27 cellular contexts compared by ENCODE assay signal in the genomic region with DNA sequence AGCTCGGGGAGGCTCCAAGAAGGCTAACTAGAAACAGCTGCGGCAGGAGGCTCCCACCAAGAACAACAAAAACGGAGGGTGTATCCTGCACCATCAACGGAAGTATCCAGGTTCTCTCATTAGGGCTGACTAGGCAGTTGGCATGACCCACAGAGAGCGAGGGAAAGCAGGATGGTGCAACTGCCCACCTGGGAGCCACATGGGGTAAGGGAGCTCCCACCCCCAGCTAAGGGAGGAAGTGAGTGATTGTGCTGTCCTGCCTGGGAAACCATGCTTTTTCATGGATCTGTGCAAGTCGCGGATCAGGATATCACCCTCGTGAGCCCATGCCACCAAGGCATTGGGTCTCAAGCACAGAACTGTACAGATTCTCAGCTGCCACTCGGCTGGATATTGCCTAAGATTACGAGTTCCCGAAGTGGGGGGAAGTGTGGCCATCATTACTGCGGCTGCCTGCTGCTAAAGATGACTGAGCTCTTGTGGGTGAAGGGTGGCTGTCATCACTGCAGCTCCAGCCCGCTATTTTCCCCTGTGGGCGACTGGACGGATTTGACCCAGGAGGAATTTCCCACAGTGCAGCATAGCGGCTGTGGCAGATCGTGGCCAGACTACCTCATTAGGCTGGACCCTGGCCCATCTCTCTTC.
DNase-seq lines count a peak whose midpoint lies in the region; ATAC-seq and TF ChIP-seq lines count a peak whose summit lies in the region.
"Had no signal": no experiment of that assay in that cellular context is flagged by ENCODE, and none has a peak within 500 bp of the region (broad histone marks: within the 10 kb centered on the region; RNA-seq: fewer than 3 reads in every experiment).

No MANE protein-coding gene starts in this region.

- H3K9me3 ChIP-seq in T-helper 17 cell (ENCODE audit: control insufficient read depth, low read length, poor library complexity, severe bottlenecking) (no peaks in the 10 kb centered on the region), esophagus muscularis mucosa (peaks cover 0 to 4% (median 0%) of the 10 kb centered on the region in 4 donors)
- H3K9me3 ChIP-seq: pancreas had no signal

- no peaks in the 10 kb centered on the region for H3K4me1 ChIP-seq in esophagus muscularis mucosa
- H3K4me1 ChIP-seq: pancreas had no signal

- H3K4me3 Mint-ChIP-seq in progenitor cell of endocrine pancreas (ENCODE audit: low read depth) (no peak overlapping the region), T-helper 17 cell (no peak overlapping the region)
- H3K4me3 Mint-ChIP-seq: activated B cell treated with CpG ODN at 0.5 μM for 24 hours; activated naive CD8-positive, alpha-beta T cell; activated T-helper 17 cell treated with anti-CD3 and anti-CD28 coated beads, Interleukin-2, amount 50 U/mL, for 72 hours; CD4-positive, CD25-positive, alpha-beta regulatory T cell; HFFc6; natural killer cell had no signal

- no peak overlapping the region for H3K4me3 ChIP-seq in esophagus muscularis mucosa
- H3K4me3 ChIP-seq: K562, pancreas, SK-N-MC had no signal

- no peak for TF ChIP-seq EP300 in esophagus muscularis mucosa (IDR thresholded peaks at IDR 0.05)

- TF ChIP-seq CTCF in progenitor cell of endocrine pancreas (IDR thresholded peaks at IDR 0.05; ENCODE audit: unreplicated experiment) (no peak), esophagus muscularis mucosa (IDR thresholded peaks at IDR 0.05) (no peak)

- ATAC-seq in GM18867 (IDR thresholded peaks at IDR 0.05; ENCODE audit: unreplicated experiment) (no peak), T-helper 17 cell (no peak)
- ATAC-seq: activated T-helper 17 cell treated with anti-CD3 and anti-CD28 coated beads, Interleukin-2, amount 50 U/mL, for 72 hours; K562; left colon; natural killer cell; pancreas; stimulated activated naive CD8-positive, alpha-beta T cell treated with anti-CD3 and anti-CD28 coated beads, Interleukin-15, Interleukin-2, amounts not matched to agents 100 U/mL and 50 U/mL, for 24 hours had no signal

- no peak overlapping the region for H3K27ac Mint-ChIP-seq in progenitor cell of endocrine pancreas
- H3K27ac Mint-ChIP-seq in T-helper 17 cell: no peak overlapping the region
- H3K27ac Mint-ChIP-seq: activated B cell treated with CpG ODN at 0.5 μM for 24 hours; activated naive CD8-positive, alpha-beta T cell; activated T-helper 17 cell treated with anti-CD3 and anti-CD28 coated beads, Interleukin-2, amount 50 U/mL, for 72 hours; CD4-positive, CD25-positive, alpha-beta regulatory T cell; HFFc6; natural killer cell had no signal

- H3K36me3 Mint-ChIP-seq in progenitor cell of endocrine pancreas (ENCODE audit: insufficient read depth) (peaks cover 1% of the 10 kb centered on the region), T-helper 17 cell (ENCODE audit: low read depth) (no peaks in the 10 kb centered on the region)
- H3K36me3 Mint-ChIP-seq: activated naive CD8-positive, alpha-beta T cell; CD4-positive, CD25-positive, alpha-beta regulatory T cell had no signal

- no peak overlapping the region for H3K27ac ChIP-seq in esophagus muscularis mucosa (replicated peaks in 1 of 4)
- H3K27ac ChIP-seq: pancreas, SK-N-MC had no signal

- no peak for TF ChIP-seq POLR2A in esophagus muscularis mucosa (IDR thresholded peaks at IDR 0.05; ENCODE audit: low read depth)

- H3K4me1 Mint-ChIP-seq in progenitor cell of endocrine pancreas (ENCODE audit: low read depth) (peaks cover 15% of the 10 kb centered on the region), T-helper 17 cell (no peaks in the 10 kb centered on the region)
- H3K4me1 Mint-ChIP-seq: activated B cell treated with CpG ODN at 0.5 μM for 24 hours; activated T-helper 17 cell treated with anti-CD3 and anti-CD28 coated beads, Interleukin-2, amount 50 U/mL, for 72 hours; CD4-positive, CD25-positive, alpha-beta regulatory T cell; natural killer cell had no signal

- H3K27me3 Mint-ChIP-seq in progenitor cell of endocrine pancreas: no peaks in the 10 kb centered on the region
- no peaks in the 10 kb centered on the region for H3K27me3 Mint-ChIP-seq in T-helper 17 cell
- H3K27me3 Mint-ChIP-seq: activated B cell treated with CpG ODN at 0.5 μM for 24 hours; activated naive CD8-positive, alpha-beta T cell; activated T-helper 17 cell treated with anti-CD3 and anti-CD28 coated beads, Interleukin-2, amount 50 U/mL, for 72 hours; CD4-positive, CD25-positive, alpha-beta regulatory T cell had no signal

- intact Hi-C loops in cardiac septum (cut with DNase I) (no loop called here), esophagus muscularis mucosa (cut with DNase I) (no loop called here)

- DNase-seq in Daoy (ENCODE audit: low read depth): peak; percentile 17
- DNase-seq in RPMI7951 (ENCODE audit: low read depth): peak; percentile 97
- DNase-seq in cardiac septum (ENCODE audit: low spot score): peak; percentile 61
- peak; percentile 7 for DNase-seq in progenitor cell of endocrine pancreas (ENCODE audit: low spot score, unreplicated experiment)
- no peak for DNase-seq in T-helper 17 cell
- DNase-seq in AG08396 (ENCODE audit: low spot score): no peak
- no peak for DNase-seq in esophagus muscularis mucosa (ENCODE audit: extremely low spot score)
- DNase-seq: activated B cell treated with CpG ODN at 0.5 μM for 24 hours; activated CD4-positive, alpha-beta T cell treated with anti-CD3 and anti-CD28 coated beads, Interleukin-2, amount 50 U/mL, for 4 hours; activated CD8-positive, alpha-beta memory T cell treated with anti-CD3 and anti-CD28 coated beads, Interleukin-2, amount 50 U/mL, for 48 hours; CD4-positive, CD25-positive, alpha-beta regulatory T cell; DMS 273 treated with DMSO at 0.1 percent for 48 hours; head of caudate nucleus; HFFc6; left colon; MM.1S; natural killer cell; NCI-H1417; NK-92 treated with Interleukin-12 subunit alpha and Interleukin-12 subunit beta, amount 100 ng/mL, for 24 hours; stimulated activated CD4-positive, alpha-beta T cell treated with anti-CD3 and anti-CD28 coated beads, Interleukin-15, amount 100 ng/mL, for 24 hours; stimulated activated naive CD8-positive, alpha-beta T cell treated with anti-CD3 and anti-CD28 coated beads, Interleukin-15, Interleukin-2, amounts not matched to agents 100 U/mL and 50 U/mL, for 24 hours had no signal

- no peaks in the 10 kb centered on the region for H3K36me3 ChIP-seq in esophagus muscularis mucosa
- H3K36me3 ChIP-seq: pancreas had no signal

- WGBS in esophagus muscularis mucosa: 92% methylated on average over 14 of the region's 17 CpGs

- no peaks in the 10 kb centered on the region for H3K27me3 ChIP-seq in esophagus muscularis mucosa

- H3K9me3 Mint-ChIP-seq in progenitor cell of endocrine pancreas (ENCODE audit: low read depth): peaks cover 12% of the 10 kb centered on the region

Comparison
In these comparisons a context has a peak if more than half of its experiments do, and no peak if none do; other contexts are left out.
1. DNase-seq: peak in Daoy (single experiment), RPMI7951 (single experiment), cardiac septum (single experiment) and progenitor cell of endocrine pancreas (single experiment); none in T-helper 17 cell (0 of 3), AG08396 (single experiment) and esophagus muscularis mucosa (single experiment).